ENCODE assay signal across 8 cellular contexts in the genomic region with DNA sequence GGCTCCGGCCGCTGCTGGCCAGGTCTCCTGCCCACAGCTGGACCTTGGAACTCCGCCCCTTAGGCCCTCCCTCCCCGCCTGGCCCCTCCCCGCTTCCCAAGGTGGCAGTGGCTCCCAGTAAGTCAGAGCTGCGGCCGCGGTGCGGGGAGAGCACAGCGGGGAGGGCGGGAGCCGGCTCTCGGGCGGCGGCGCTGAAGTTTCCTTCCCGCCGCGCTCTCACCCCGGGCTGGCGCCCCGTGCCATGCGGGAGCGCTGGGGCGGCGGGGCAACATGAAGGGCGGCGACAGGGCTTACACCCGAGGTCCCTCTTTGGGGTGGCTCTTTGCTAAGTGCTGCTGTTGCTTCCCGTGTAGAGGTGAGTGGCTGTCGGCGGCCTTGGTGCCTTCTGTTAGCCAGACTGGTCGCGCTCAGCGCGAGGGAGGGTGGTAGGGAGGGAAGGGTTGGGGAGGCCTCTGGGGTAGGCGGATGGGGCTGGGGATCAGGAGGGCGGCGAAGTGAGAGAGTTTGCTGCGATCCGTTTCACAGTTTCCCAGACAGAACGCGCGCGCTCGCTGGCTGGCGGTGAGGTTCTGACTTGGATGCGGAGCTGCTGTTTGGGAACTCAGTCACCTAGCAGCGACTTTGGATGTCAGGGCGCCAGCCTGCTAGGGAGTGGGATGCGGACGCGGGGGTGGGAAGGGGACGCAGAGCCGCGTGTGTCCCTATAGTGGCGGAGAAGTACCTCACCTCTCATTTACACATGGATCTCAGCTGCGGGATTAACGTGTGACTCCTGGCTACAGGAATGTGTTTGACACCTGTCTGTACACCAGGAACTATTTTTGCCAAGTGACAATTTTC.
DNase-seq lines count a peak whose midpoint lies in the region; ATAC-seq and TF ChIP-seq lines count a peak whose summit lies in the region.

No MANE protein-coding gene starts in this region.

- H3K36me3 Mint-ChIP-seq in activated naive CD4-positive, alpha-beta T cell treated with anti-CD3 and anti-CD28 coated beads, Interleukin-2, amount 50 U/mL, for 72 hours = peaks cover 5 to 12% of the 10 kb centered on the region in 2 donors
- H3K36me3 Mint-ChIP-seq in progenitor cell of endocrine pancreas (ENCODE audit: insufficient read depth) = peaks cover 1% of the 10 kb centered on the region

- peaks cover 31% of the 10 kb centered on the region for H3K27me3 Mint-ChIP-seq in progenitor cell of endocrine pancreas

- peaks cover 0 to 27% of the 10 kb centered on the region in 2 donors for H3K4me1 ChIP-seq in right atrium auricular region

- H3K27me3 ChIP-seq in right atrium auricular region = no peaks in the 10 kb centered on the region

- DNase-seq in GM12865 (ENCODE audit: low read depth) = peak; percentile 18
- DNase-seq in NCI-H82 treated with DMSO at 0.1 percent for 48 hours (lab: John Stamatoyannopoulos, UW; ENCODE audit: unreplicated experiment) = peak; percentile 43
- DNase-seq in activated naive CD4-positive, alpha-beta T cell treated with anti-CD3 and anti-CD28 coated beads, Interleukin-2, amount 50 U/mL, for 72 hours (ENCODE audit: low spot score in 2 of 2) = peak in 1 of 2 donors; percentile 43
- DNase-seq in right atrium auricular region (ENCODE audit: low spot score) = peak; percentile 71
- DNase-seq in progenitor cell of endocrine pancreas (ENCODE audit: low spot score, unreplicated experiment) = peak; percentile 73
- no peak for DNase-seq in GDM1 (lab: John Stamatoyannopoulos, UW)

- H3K9me3 ChIP-seq in right atrium auricular region = no peaks in the 10 kb centered on the region

- H3K4me3 ChIP-seq in GM12865 (ENCODE audit: low read depth, low read length) (peak overlapping the region; percentile 50), right atrium auricular region (peak overlapping the region; percentile 59 to 68)

- TF ChIP-seq CTCF in GM12865 (IDR thresholded peaks at IDR 0.05; ENCODE audit: insufficient read depth, low read depth, low read length, missing control alignments) (no peak), right atrium auricular region (IDR thresholded peaks at IDR 0.05) (no peak), progenitor cell of endocrine pancreas (IDR thresholded peaks at IDR 0.05; ENCODE audit: unreplicated experiment) (no peak)

- no peaks in the 10 kb centered on the region for H3K36me3 ChIP-seq in right atrium auricular region

- peaks cover 32% of the 10 kb centered on the region for H3K4me1 Mint-ChIP-seq in progenitor cell of endocrine pancreas (ENCODE audit: low read depth)

- peak; percentile 64 to 65 for ATAC-seq in activated naive CD4-positive, alpha-beta T cell treated with anti-CD3 and anti-CD28 coated beads, Interleukin-2, amount 50 U/mL, for 72 hours
- ATAC-seq in GM21529 (IDR thresholded peaks at IDR 0.05; ENCODE audit: unreplicated experiment) (no peak), GM21367 (IDR thresholded peaks at IDR 0.05; ENCODE audit: unreplicated experiment) (no peak)

- H3K9me3 Mint-ChIP-seq in activated naive CD4-positive, alpha-beta T cell treated with anti-CD3 and anti-CD28 coated beads, Interleukin-2, amount 50 U/mL, for 72 hours = no peaks in the 10 kb centered on the region
- no peaks in the 10 kb centered on the region for H3K9me3 Mint-ChIP-seq in progenitor cell of endocrine pancreas (ENCODE audit: low read depth)

- peak overlapping the region; percentile 90 for H3K27ac ChIP-seq in right atrium auricular region

- peak overlapping the region; percentile 38 to 67 for H3K27ac Mint-ChIP-seq in activated naive CD4-positive, alpha-beta T cell treated with anti-CD3 and anti-CD28 coated beads, Interleukin-2, amount 50 U/mL, for 72 hours
- peak overlapping the region; percentile 21 for H3K27ac Mint-ChIP-seq in progenitor cell of endocrine pancreas

- peak overlapping the region; percentile 85 for H3K4me3 Mint-ChIP-seq in progenitor cell of endocrine pancreas (ENCODE audit: low read depth)

Comparison
In these comparisons a context has a peak if more than half of its experiments do, and no peak if none do; other contexts are left out.
1. ATAC-seq: peak in activated naive CD4-positive, alpha-beta T cell treated with anti-CD3 and anti-CD28 coated beads, Interleukin-2, amount 50 U/mL, for 72 hours (2 of 2); none in GM21529 (single experiment) and GM21367 (single experiment).